Comparison of ENCODE assay signal across 23 cellular contexts in genomic region chr12:19741132-19741489, GRCh38.
DNase-seq lines count a peak whose midpoint lies in the region; ATAC-seq, FAIRE-seq and TF ChIP-seq lines count a peak whose summit lies in the region.
"Had no signal": no experiment of that assay in that cellular context is flagged by ENCODE, and none has a peak within 500 bp of the region (broad histone marks: within the 10 kb centered on the region; RNA-seq: fewer than 3 reads in every experiment).

No MANE protein-coding gene starts in this region.

- H3K4me3 ChIP-seq in SJSA1 (no peak overlapping the region), thoracic aorta (no peak overlapping the region)
- H3K4me3 ChIP-seq: dorsolateral prefrontal cortex, MG63 had no signal

- no peaks in the 10 kb centered on the region for H3K27me3 ChIP-seq in SJSA1 (replicated peaks)
- no peaks in the 10 kb centered on the region for H3K27me3 ChIP-seq in thoracic aorta (replicated peaks; ENCODE audit: insufficient read depth)
- H3K27me3 ChIP-seq: dorsolateral prefrontal cortex, MG63 had no signal

- ATAC-seq in left lobe of liver = peak; percentile 55
- ATAC-seq in thoracic aorta (ENCODE audit: insufficient number of reproducible peaks, low FRiP score, low read depth) = no peak
- no peak for ATAC-seq in HG03139 (IDR thresholded peaks at IDR 0.05; ENCODE audit: unreplicated experiment)
- ATAC-seq: activated CD8-positive, alpha-beta T cell treated with anti-CD3 and anti-CD28 coated beads, Interleukin-2, amount 10 ng/mL, durations not matched to agents 7 days and 5 days; activated naive CD4-positive, alpha-beta T cell treated with anti-CD3 and anti-CD28 coated beads, Interleukin-2, amount 50 U/mL, for 72 hours; stimulated activated naive CD8-positive, alpha-beta T cell treated with anti-CD3 and anti-CD28 coated beads, Interleukin-15, amount 100 ng/mL, for 72 hours had no signal

- FAIRE-seq in RCC 7860 (lab: Jason Lieb, UNC) = no peak
- FAIRE-seq: D721Med, endothelial cell of umbilical vein had no signal

- no peak for TF ChIP-seq CTCF in thoracic aorta (IDR thresholded peaks at IDR 0.05)

- H3K9me3 ChIP-seq in SJSA1 (replicated peaks) (0 out of 2 replicates have a peak, but pooled peaks cover 3% of the 10 kb centered on the region), thoracic aorta (no peaks in the 10 kb centered on the region)
- H3K9me3 ChIP-seq: MG63 had no signal

- H3K36me3 ChIP-seq in SJSA1 (no peaks in the 10 kb centered on the region), thoracic aorta (no peaks in the 10 kb centered on the region)
- H3K36me3 ChIP-seq: MG63 had no signal

- H3K4me1 ChIP-seq in SJSA1 (replicated peaks) = peaks cover 43% of the 10 kb centered on the region
- peaks cover 17 to 57% of the 10 kb centered on the region in 2 donors for H3K4me1 ChIP-seq in thoracic aorta (ENCODE audit: control insufficient read depth in 1 of 2, low read depth in 2 of 2)

- no peak for DNase-seq in SJSA1 (ENCODE audit: low read depth in 1 of 2, low spot score in 2 of 2)
- DNase-seq in caudate nucleus (lab: John Stamatoyannopoulos, UW) = peak in 3 of 61 donors; percentile 2 to 9 (median 6)
- no peak for DNase-seq in left lobe of liver (ENCODE audit: low spot score)
- DNase-seq in thoracic aorta (ENCODE audit: low spot score) = no peak
- DNase-seq in activated CD4-positive, alpha-beta T cell treated with anti-CD3 and anti-CD28 coated beads, Interleukin-2, amount 50 U/mL, for 48 hours = no peak
- no peak for DNase-seq in RCC 7860 (ENCODE audit: low spot score)
- DNase-seq: activated CD4-positive, alpha-beta T cell treated with anti-CD3 and anti-CD28 coated beads for 1 hour; activated CD8-positive, alpha-beta T cell treated with anti-CD3 and anti-CD28 coated beads, Interleukin-2, amount 10 ng/mL, durations not matched to agents 7 days and 5 days; CD4-positive, CD25-positive, alpha-beta regulatory T cell; cerebellar nuclear complex; dorsolateral prefrontal cortex; HCEC 1CT; KBM-7; mesenchymal stem cell; MG63; NCI-H1417 treated with DMSO at 0.1 percent for 48 hours; NCI-H2081; NCI-H446; stimulated activated naive CD8-positive, alpha-beta T cell treated with anti-CD3 and anti-CD28 coated beads, Interleukin-15, amount 100 ng/mL, for 72 hours had no signal

- H3K27ac ChIP-seq in SJSA1 = peak overlapping the region; percentile 12; the same call in 1 of the 2 replicates
- H3K27ac ChIP-seq in caudate nucleus (ENCODE audit: low read depth, low read length) = peak overlapping the region; percentile 41
- H3K27ac ChIP-seq in thoracic aorta = peak overlapping the region; percentile 4 to 55
